Comparison of ENCODE assay signal across 27 cellular contexts in genomic region chr20:61191096-61191495, GRCh38.
"Had no signal": no experiment of that assay in that cellular context is flagged by ENCODE, and none has a peak within 500 bp of the region (broad histone marks: within the 10 kb centered on the region; RNA-seq: fewer than 3 reads in every experiment).

No MANE protein-coding gene starts in this region.

- H3K4me2 ChIP-seq: neural progenitor cell, smooth muscle cell had no signal

- H3K4me1 ChIP-seq: esophagus squamous epithelium, heart right ventricle, neural progenitor cell, parathyroid adenoma, suprapubic skin, transverse colon, upper lobe of right lung, vagina had no signal

- DNase-seq: cortex of kidney; effector memory CD8-positive, alpha-beta T cell; erythroblast; esophagus squamous epithelium; foreskin melanocyte; glutamatergic neuron; heart right ventricle; hypothalamus; kidney; mucosa of descending colon; naive thymus-derived CD4-positive, alpha-beta T cell; stimulated activated CD4-positive, alpha-beta T cell treated with anti-CD3 and anti-CD28 coated beads, Interleukin-12 subunit alpha, Interleukin-12 subunit beta, amount 100 ng/mL, for 4 hours; stimulated activated CD4-positive, alpha-beta T cell treated with anti-CD3 and anti-CD28 coated beads, Interleukin-1b, Interleukin-23, amount 100 ng/mL, for 48 hours; stimulated activated CD4-positive, alpha-beta T cell treated with anti-CD3 and anti-CD28 coated beads, Interleukin-4, amount 100 ng/mL, for 1 hour; stimulated activated CD8-positive, alpha-beta memory T cell treated with anti-CD3 and anti-CD28 coated beads, Interleukin-4, amount 100 ng/mL, for 48 hours; stimulated activated naive CD4-positive, alpha-beta T cell; stimulated activated naive CD8-positive, alpha-beta T cell treated with anti-CD3 and anti-CD28 coated beads, Interleukin-15, amount 100 ng/mL, for 72 hours; transverse colon; upper lobe of right lung had no signal

- H3K27ac ChIP-seq: esophagus squamous epithelium, heart right ventricle, neural progenitor cell, parathyroid adenoma, suprapubic skin, transverse colon, upper lobe of right lung, vagina had no signal

- H3K4me3 ChIP-seq: esophagus squamous epithelium, heart right ventricle, lung, mucosa of descending colon, neural progenitor cell, smooth muscle cell, suprapubic skin, transverse colon, upper lobe of right lung, vagina had no signal

- H3K27me3 ChIP-seq: upper lobe of right lung, vagina had no signal

- H3K36me3 ChIP-seq: esophagus squamous epithelium, heart right ventricle, neural progenitor cell, suprapubic skin, transverse colon, upper lobe of right lung, vagina had no signal

- ATAC-seq: effector memory CD8-positive, alpha-beta T cell; heart right ventricle; left lobe of liver; mucosa of descending colon; naive thymus-derived CD4-positive, alpha-beta T cell; sciatic nerve; stimulated activated naive CD8-positive, alpha-beta T cell treated with anti-CD3 and anti-CD28 coated beads, Interleukin-15, amount 100 ng/mL, for 72 hours; upper lobe of right lung had no signal

- H3K9ac ChIP-seq: neural progenitor cell, parathyroid adenoma had no signal

- H3K9me3 ChIP-seq: esophagus squamous epithelium, mucosa of descending colon, suprapubic skin, transverse colon, upper lobe of right lung, vagina had no signal

- H2AFZ ChIP-seq: neural progenitor cell, parathyroid adenoma had no signal

- H3K79me2 ChIP-seq: parathyroid adenoma had no signal
